Comparison of ENCODE assay signal across 1 cellular context in the genomic region with DNA sequence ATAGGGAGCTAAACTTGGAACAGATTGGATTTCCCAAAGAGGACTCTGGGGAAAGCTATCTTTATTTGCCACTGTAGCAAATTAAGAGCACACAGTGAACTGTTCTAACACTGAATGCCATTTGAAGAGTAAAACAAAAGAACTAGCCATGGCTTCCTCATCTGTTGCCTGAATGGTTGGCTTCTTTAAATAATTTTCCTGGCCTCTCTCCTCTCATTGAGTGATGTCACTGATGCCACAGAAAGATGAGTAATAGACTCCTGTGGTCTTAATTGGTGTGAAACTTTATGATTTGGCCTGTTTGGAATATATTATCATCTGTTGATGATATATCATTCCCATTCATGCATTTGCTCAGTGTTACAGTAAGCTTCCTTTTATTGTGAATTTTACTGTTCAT.
TF ChIP-seq lines count a peak whose summit lies in the region.

No MANE protein-coding gene starts in this region.

TF ChIP-seq in endothelial cell of umbilical vein, 7 proteins besides CTCF, POLR2A, EP300 and RAD21 (continued from another document):
- TF ChIP-seq MAX (IDR thresholded peaks at IDR 0.05; ENCODE audit: insufficient read depth, insufficient read length) (no peak), JUN (IDR thresholded peaks at IDR 0.05; ENCODE audit: borderline replicate concordance, insufficient read depth, insufficient read length, low read depth) (no peak), MYC (IDR thresholded peaks at IDR 0.05; ENCODE audit: low read depth, low read length) (no peak)
